Comparison of ENCODE assay signal across 6 cellular contexts in genomic region chr9:35748239-35748857, GRCh38. TPM values are rescaled to one million over a fixed set of nuclear protein-coding genes. Genes with fewer than 3 reads are reported as not detected.
DNase-seq lines count a peak whose midpoint lies in the region; ATAC-seq lines count a peak whose summit lies in the region.

No MANE protein-coding gene starts in this region.

- H3K27ac Mint-ChIP-seq in activated CD8-positive, alpha-beta memory T cell treated with anti-CD3 and anti-CD28 coated beads, Interleukin-2, amount 10 ng/mL, durations not matched to agents 7 days and 5 days, result peak overlapping the region; percentile 73

- no peaks in the 10 kb centered on the region for H3K9me3 Mint-ChIP-seq in activated CD8-positive, alpha-beta memory T cell treated with anti-CD3 and anti-CD28 coated beads, Interleukin-2, amount 10 ng/mL, durations not matched to agents 7 days and 5 days (ENCODE audit: low read depth)

- ATAC-seq in activated CD8-positive, alpha-beta memory T cell treated with anti-CD3 and anti-CD28 coated beads, Interleukin-2, amount 10 ng/mL, durations not matched to agents 7 days and 5 days, result no peak
- ATAC-seq in sciatic nerve (peak; percentile 1), HG03139 (IDR thresholded peaks at IDR 0.05; ENCODE audit: unreplicated experiment) (no peak)

- DNase-seq in activated CD8-positive, alpha-beta memory T cell treated with anti-CD3 and anti-CD28 coated beads, Interleukin-2, amount 10 ng/mL, durations not matched to agents 7 days and 5 days, result no peak
- DNase-seq in activated CD8-positive, alpha-beta memory T cell treated with anti-CD3 and anti-CD28 coated beads, Interleukin-2, amount 50 U/mL, for 4 hours, result no peak
- DNase-seq in ecto neural progenitor cell (ENCODE audit: low spot score), result peak; percentile 55
- no peak for DNase-seq in sciatic nerve (ENCODE audit: low spot score)
- no peak for DNase-seq in T-helper 9 cell

- H3K4me1 Mint-ChIP-seq in activated CD8-positive, alpha-beta memory T cell treated with anti-CD3 and anti-CD28 coated beads, Interleukin-2, amount 10 ng/mL, durations not matched to agents 7 days and 5 days, result peaks cover 44% of the 10 kb centered on the region

- H3K4me3 Mint-ChIP-seq in activated CD8-positive, alpha-beta memory T cell treated with anti-CD3 and anti-CD28 coated beads, Interleukin-2, amount 10 ng/mL, durations not matched to agents 7 days and 5 days, result peak overlapping the region; percentile 80

- no peaks in the 10 kb centered on the region for H3K27me3 Mint-ChIP-seq in activated CD8-positive, alpha-beta memory T cell treated with anti-CD3 and anti-CD28 coated beads, Interleukin-2, amount 10 ng/mL, durations not matched to agents 7 days and 5 days

- CTCF ChIA-PET in activated CD8-positive, alpha-beta memory T cell treated with anti-CD3 and anti-CD28 coated beads, Interleukin-2, amount 10 ng/mL, durations not matched to agents 7 days and 5 days (lab: Charles Lee), result interaction anchor here (0.9 to 7.2 kb wide), 18 partner anchors 8 to 178 kb away, joined by 3 to 150 read pairs (median 7); partner anchors contain the start of genes CREB3, HINT2, SPAG8 and TLN1

- intact Hi-C loops in sciatic nerve (cut with DNase I), result no loop called here

- peaks cover 29% of the 10 kb centered on the region for H3K36me3 Mint-ChIP-seq in activated CD8-positive, alpha-beta memory T cell treated with anti-CD3 and anti-CD28 coated beads, Interleukin-2, amount 10 ng/mL, durations not matched to agents 7 days and 5 days

RNA-seq across cellular contexts. Expression of gene GBA2, which starts 0.7 kb away (rescaled TPM):
- total RNA-seq in activated CD8-positive, alpha-beta memory T cell treated with anti-CD3 and anti-CD28 coated beads, Interleukin-2, amount 10 ng/mL, durations not matched to agents 7 days and 5 days, result 10 to 100 TPM; 57.7 to 58.8 TPM
- total RNA-seq in sciatic nerve, result 67.5 TPM

RNA-seq across cellular contexts. Expression of gene RGP1, which starts 0.7 kb away (rescaled TPM):
- 10 to 100 TPM; 21.0 to 23.6 TPM for total RNA-seq in activated CD8-positive, alpha-beta memory T cell treated with anti-CD3 and anti-CD28 coated beads, Interleukin-2, amount 10 ng/mL, durations not matched to agents 7 days and 5 days
- 28.9 TPM for total RNA-seq in sciatic nerve

RNA-seq across cellular contexts. Expression of gene MSMP, which starts 5.7 kb away (rescaled TPM):
- not detected for total RNA-seq in activated CD8-positive, alpha-beta memory T cell treated with anti-CD3 and anti-CD28 coated beads, Interleukin-2, amount 10 ng/mL, durations not matched to agents 7 days and 5 days
- not detected for total RNA-seq in sciatic nerve

RNA-seq across cellular contexts. Expression of gene CREB3, which starts 15.9 kb away (rescaled TPM):
- 10 to 100 TPM; 20.5 to 24.7 TPM for total RNA-seq in activated CD8-positive, alpha-beta memory T cell treated with anti-CD3 and anti-CD28 coated beads, Interleukin-2, amount 10 ng/mL, durations not matched to agents 7 days and 5 days
- total RNA-seq in sciatic nerve, result 28.8 TPM

RNA-seq across cellular contexts. Expression of gene TLN1, which starts 16.4 kb away (rescaled TPM):
- 100 to 1,000 TPM; 372 to 374 TPM for total RNA-seq in activated CD8-positive, alpha-beta memory T cell treated with anti-CD3 and anti-CD28 coated beads, Interleukin-2, amount 10 ng/mL, durations not matched to agents 7 days and 5 days
- 411 TPM for total RNA-seq in sciatic nerve
